ENCODE assay signal across 8 cellular contexts in genomic region chr16:21769282-21769681, GRCh38.
DNase-seq lines count a peak whose midpoint lies in the region; ATAC-seq, FAIRE-seq and TF ChIP-seq lines count a peak whose summit lies in the region.
"Not testable (repeated sequence)": the region's sequence is repeated elsewhere in the genome, so short reads cannot be mapped to it uniquely, and the experiment has no call there.

No MANE protein-coding gene starts in this region.

- POLR2A ChIA-PET in A549 (lab: Yijun Ruan, JAX); PC-9 (lab: Charles Lee; ENCODE audit: unreplicated experiment): not testable (repeated sequence)

- intact Hi-C loops in PC-9 (cut with micrococcal nuclease; ENCODE audit: unreplicated experiment) = not testable (repeated sequence)

- not testable (repeated sequence) for H2AFZ ChIP-seq in PC-9, hepatocyte

- not testable (repeated sequence) for H3K4me3 ChIP-seq in A549; epithelial cell of esophagus (ENCODE audit: low read length); hepatocyte
- H3K4me3 ChIP-seq in PC-9 = peak overlapping the region; percentile 40; the same call in 1 of the 2 replicates

- not testable (repeated sequence) for TF ChIP-seq POLR2A in A549 (IDR thresholded peaks at IDR 0.05; ENCODE audit: low read length)

- peaks cover 14% of the 10 kb centered on the region; the same call in 1 of the 2 replicates for H3F3A ChIP-seq in PC-9 (ENCODE audit: insufficient read depth, low read depth)

- not testable (repeated sequence) for H4K20me1 ChIP-seq in PC-9 (ENCODE audit: insufficient read depth); hepatocyte (ENCODE audit: insufficient read depth, poor library complexity, severe bottlenecking)

- not testable (repeated sequence) for H3K4me1 ChIP-seq in A549; hepatocyte (ENCODE audit: insufficient read depth)
- H3K4me1 ChIP-seq in PC-9 (replicated peaks; ENCODE audit: insufficient read depth) = peaks cover 18% of the 10 kb centered on the region

- TF ChIP-seq CTCF in A549 (IDR thresholded peaks at IDR 0.05); PC-9 (conservative IDR thresholded peaks at IDR 0.05); epithelial cell of esophagus (IDR thresholded peaks at IDR 0.05; ENCODE audit: insufficient read depth, low read depth, low read length, missing control alignments); hepatocyte (IDR thresholded peaks at IDR 0.05; ENCODE audit: poor library complexity): not testable (repeated sequence)

- CTCF ChIA-PET in A549 (lab: Yijun Ruan, JAX); PC-9 (lab: Charles Lee): not testable (repeated sequence)

- H3K79me2 ChIP-seq in PC-9 (ENCODE audit: low read depth) = peaks cover 24% of the 10 kb centered on the region
- not testable (repeated sequence) for H3K79me2 ChIP-seq in hepatocyte

- not testable (repeated sequence) for TF ChIP-seq EP300 in A549 (IDR thresholded peaks at IDR 0.05)

- 0% methylated on average over 2 of the region's 2 CpGs for WGBS in A549 (ENCODE audit: missing lambda C conversion rate)
- 40% methylated on average over 2 of the region's 2 CpGs for WGBS in hepatocyte (ENCODE audit: low lambda C conversion rate, missing lambda C conversion rate)

- H3K9me2 ChIP-seq in PC-9 (ENCODE audit: insufficient read depth); hepatocyte (replicated peaks; ENCODE audit: insufficient read depth): not testable (repeated sequence)

- peak overlapping the region; percentile 54 to 65; a peak in 4 of 6 replicates for H3K27ac ChIP-seq in A549
- peak overlapping the region; percentile 87 for H3K27ac ChIP-seq in PC-9
- not testable (repeated sequence) for H3K27ac ChIP-seq in hepatocyte

- H3K4me2 ChIP-seq in A549 (peak overlapping the region; percentile 51), PC-9 (peak overlapping the region; percentile 54; the same call in 1 of the 2 replicates)
- not testable (repeated sequence) for H3K4me2 ChIP-seq in hepatocyte

- not testable (repeated sequence) for H3K27me3 ChIP-seq in PC-9 (ENCODE audit: insufficient read depth, low read depth); hepatocyte

- FAIRE-seq in A549 (lab: Jason Lieb, UNC) = not testable (repeated sequence)

- not testable (repeated sequence) for TF ChIP-seq RAD21 in A549 (conservative IDR thresholded peaks at IDR 0.05 in 1 of 2, IDR thresholded peaks at IDR 0.05 in 1 of 2)

- DNase-seq in A549 (ENCODE audit: low read depth in 1 of 2, low spot score in 1 of 2) = peak in 1 of 2 experiments; percentile 84
- DNase-seq in EH (ENCODE audit: low read depth) = peak; percentile 91
- DNase-seq in HT-29 (ENCODE audit: low spot score) = peak; percentile 12
- DNase-seq in PC-9 = peak; percentile 62 to 94
- peak; percentile 58 for DNase-seq in amniotic stem cell (lab: John Stamatoyannopoulos, UW)
- DNase-seq in epithelial cell of esophagus (ENCODE audit: low read depth) = peak; percentile 91
- peak; percentile 2 for DNase-seq in hepatocyte (ENCODE audit: low spot score)
- peak; percentile 43 for DNase-seq in myocyte (ENCODE audit: low read depth)

- H3K9me3 ChIP-seq in A549; PC-9 (ENCODE audit: insufficient read depth, low read depth); hepatocyte (ENCODE audit: low read depth): not testable (repeated sequence)

- peak; percentile 96 to 97 for ATAC-seq in A549

- H3K36me3 ChIP-seq in PC-9 (ENCODE audit: low read depth); hepatocyte (replicated peaks; ENCODE audit: insufficient read depth, low read depth): not testable (repeated sequence)

- TSS peak; percentile 15 for BruUV-seq in PC-9 (replicated peaks; lab: Mats Ljungman, UMichigan)

TF ChIP-seq in A549, 52 proteins besides CTCF, POLR2A, EP300 and RAD21:
- not testable (repeated sequence) for TF ChIP-seq FOSL2 (IDR thresholded peaks at IDR 0.05)
- peak; percentile 63 for TF ChIP-seq FOSL2 (CRISPR knock-in tag; IDR thresholded peaks at IDR 0.05)
- TF ChIP-seq MAFK (IDR thresholded peaks at IDR 0.05; ENCODE audit: partially characterized antibody) = peak; percentile 81
- 0 out of 2 replicates have a peak, but pooled peaks have one; percentile 39 for TF ChIP-seq NFE2L2 (conservative IDR thresholded peaks at IDR 0.05; ENCODE audit: low read length)
